Comparison of ENCODE assay signal across 8 cellular contexts in the genomic region with DNA sequence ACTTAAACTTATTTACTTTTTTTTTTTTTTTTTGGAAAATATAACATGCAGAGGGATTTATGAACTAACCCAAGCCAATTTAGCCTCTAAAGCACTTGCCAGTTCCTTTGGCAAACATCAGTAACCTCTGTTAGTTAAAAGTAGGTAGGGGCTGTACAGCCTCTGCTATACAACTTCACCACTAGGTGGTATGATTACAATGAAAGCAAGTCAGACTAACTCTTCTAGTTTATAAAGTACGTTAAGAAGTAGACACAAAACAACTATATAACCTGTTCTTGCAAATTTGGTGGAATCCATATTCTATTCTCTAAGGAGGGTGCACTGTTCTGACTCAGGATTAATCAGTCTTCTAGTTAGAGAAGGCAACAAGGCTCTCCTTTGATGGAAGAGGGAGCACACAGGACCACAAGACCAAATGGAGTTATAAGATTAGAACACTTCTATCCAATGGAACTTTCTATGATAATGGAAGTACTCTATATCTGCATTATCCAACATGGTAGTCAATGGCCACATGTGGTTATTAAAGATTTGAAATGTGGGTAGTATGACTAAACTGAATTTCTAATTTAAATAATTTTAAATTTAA. TPM values are rescaled to one million over a fixed set of nuclear protein-coding genes. Genes with fewer than 3 reads are reported as not detected.
DNase-seq lines count a peak whose midpoint lies in the region; ATAC-seq and TF ChIP-seq lines count a peak whose summit lies in the region.

No MANE protein-coding gene starts in this region.

- H3K36me3 ChIP-seq in H7 (replicated peaks; ENCODE audit: control insufficient read depth, insufficient read depth, low read length) (peaks cover 11% of the 10 kb centered on the region), upper lobe of right lung (peaks cover 84% of the 10 kb centered on the region)

- peak; percentile 59 for ATAC-seq in Right ventricle myocardium superior (ENCODE audit: poor library complexity)
- peak; percentile 68 for ATAC-seq in activated CD8-positive, alpha-beta T cell treated with anti-CD3 and anti-CD28 coated beads for 36 hours
- peak; percentile 68 for ATAC-seq in upper lobe of right lung

- H3K4me3 ChIP-seq in H7 (ENCODE audit: insufficient read depth, low read depth, low read length): no peak overlapping the region
- no peak overlapping the region for H3K4me3 ChIP-seq in upper lobe of right lung

- peaks cover 51% of the 10 kb centered on the region for H3K36me3 Mint-ChIP-seq in activated CD8-positive, alpha-beta T cell treated with anti-CD3 and anti-CD28 coated beads for 36 hours (ENCODE audit: low read depth)

- TF ChIP-seq CTCF in activated CD8-positive, alpha-beta T cell treated with anti-CD3 and anti-CD28 coated beads for 36 hours (IDR thresholded peaks at IDR 0.05): peak; percentile 62
- peak; percentile 60 for TF ChIP-seq CTCF in upper lobe of right lung (IDR thresholded peaks at IDR 0.05)

- H3K4me3 Mint-ChIP-seq in activated CD8-positive, alpha-beta T cell treated with anti-CD3 and anti-CD28 coated beads for 36 hours: no peak overlapping the region

- H3K27me3 ChIP-seq in H7 (ENCODE audit: control insufficient read depth, insufficient read depth, low read length) (no peaks in the 10 kb centered on the region), upper lobe of right lung (no peaks in the 10 kb centered on the region)

- POLR2A ChIA-PET in activated CD8-positive, alpha-beta T cell treated with anti-CD3 and anti-CD28 coated beads for 36 hours (lab: Charles Lee): interaction anchor here (0.7 kb wide), 1 partner anchor 13 kb away, joined by 3 read pairs; a partner anchor contains a TSS

- no peaks in the 10 kb centered on the region for H3K9me3 Mint-ChIP-seq in activated CD8-positive, alpha-beta T cell treated with anti-CD3 and anti-CD28 coated beads for 36 hours

- no peaks in the 10 kb centered on the region for H3K27me3 Mint-ChIP-seq in activated CD8-positive, alpha-beta T cell treated with anti-CD3 and anti-CD28 coated beads for 36 hours

- peaks cover 16% of the 10 kb centered on the region for H3K4me1 Mint-ChIP-seq in activated CD8-positive, alpha-beta T cell treated with anti-CD3 and anti-CD28 coated beads for 36 hours (ENCODE audit: low read depth)

- no peaks in the 10 kb centered on the region for H3K9me3 ChIP-seq in upper lobe of right lung

- H3K4me1 ChIP-seq in upper lobe of right lung: no peaks in the 10 kb centered on the region

- CTCF ChIA-PET in activated CD8-positive, alpha-beta T cell treated with anti-CD3 and anti-CD28 coated beads for 36 hours (lab: Charles Lee): interaction anchor here (1.4 to 2.0 kb wide), 2 partner anchors 14 to 91 kb away, joined by 3 to 7 read pairs; a partner anchor contains a TSS

- H3K27ac ChIP-seq in upper lobe of right lung: no peak overlapping the region

- intact Hi-C loops in Right ventricle myocardium superior (cut with DNase I): no loop called here
- intact Hi-C loops in cardiac septum (cut with DNase I): loop anchor here (5.0 kb wide), 1 partner anchor 173 kb away; no protein-coding TSS in a partner anchor
- intact Hi-C loops in activated CD8-positive, alpha-beta T cell treated with anti-CD3 and anti-CD28 coated beads for 36 hours (cut with micrococcal nuclease): no loop called here
- intact Hi-C loops in upper lobe of right lung (cut with DNase I): no loop called here

- no peak overlapping the region for H3K27ac Mint-ChIP-seq in activated CD8-positive, alpha-beta T cell treated with anti-CD3 and anti-CD28 coated beads for 36 hours

- DNase-seq in Right ventricle myocardium superior: no peak
- DNase-seq in cardiac septum (ENCODE audit: low spot score): no peak
- DNase-seq in H7: peak; percentile 34
- peak; percentile 14 for DNase-seq in LoVo (ENCODE audit: low spot score)
- no peak for DNase-seq in activated CD8-positive, alpha-beta T cell treated with anti-CD3 and anti-CD28 coated beads for 36 hours
- DNase-seq in iPS-NIHi7 (ENCODE audit: extremely low spot score): peak; percentile 48
- no peak for DNase-seq in upper lobe of right lung
- DNase-seq in cerebellum (ENCODE audit: low spot score): no peak

RNA-seq across cellular contexts. Expression of a gene that starts 12.8 kb away (rescaled TPM):
- total RNA-seq in Right ventricle myocardium superior (37.9 TPM), cardiac septum (36.9 TPM), upper lobe of right lung (42.9 TPM), cerebellum (18.1 TPM)
- total RNA-seq in H7 (2014; rRNA removed; shearing (Covaris generic)): 25.6 and 37.8 TPM in 2 replicates
- total RNA-seq in activated CD8-positive, alpha-beta T cell treated with anti-CD3 and anti-CD28 coated beads for 36 hours: 10 to 100 TPM; 73.4 to 74.0 TPM

RNA-seq across cellular contexts. Expression of a gene that starts 13.1 kb away (rescaled TPM):
- total RNA-seq in Right ventricle myocardium superior (17.0 TPM), cardiac septum (23.7 TPM), upper lobe of right lung (51.7 TPM), cerebellum (109 TPM)
- 23.9 and 33.8 TPM in 2 replicates for total RNA-seq in H7 (2014; rRNA removed; shearing (Covaris generic))
- total RNA-seq in activated CD8-positive, alpha-beta T cell treated with anti-CD3 and anti-CD28 coated beads for 36 hours: 10 to 100 TPM; 24.9 to 30.1 TPM

RNA-seq across cellular contexts. Expression of a gene that starts 39.5 kb away (rescaled TPM):
- not detected for total RNA-seq in Right ventricle myocardium superior
- not detected for total RNA-seq in cardiac septum
- total RNA-seq in H7 (2014; rRNA removed; shearing (Covaris generic)): not detected in 2 replicates
- not detected for total RNA-seq in activated CD8-positive, alpha-beta T cell treated with anti-CD3 and anti-CD28 coated beads for 36 hours
- not detected for total RNA-seq in upper lobe of right lung
- not detected for total RNA-seq in cerebellum

Comparison
In these comparisons a context has a peak if more than half of its experiments do, and no peak if none do; other contexts are left out.
1. DNase-seq: peak in H7 (single experiment), LoVo (single experiment) and iPS-NIHi7 (single experiment); none in Right ventricle myocardium superior (single experiment), cardiac septum (single experiment), activated CD8-positive, alpha-beta T cell treated with anti-CD3 and anti-CD28 coated beads for 36 hours (single experiment), upper lobe of right lung (single experiment) and cerebellum (single experiment).
2. Peak in every context shown above with its lines, with median percentiles within 50 percentile points of each other: ATAC-seq.